Comparison of ENCODE assay signal across 1 cellular context in genomic region chr9:99819484-99820329, GRCh38.
TF ChIP-seq lines count a peak whose summit lies in the region.

No MANE protein-coding gene starts in this region.

TF ChIP-seq in K562, 482 proteins besides CTCF, POLR2A, EP300 and RAD21 (continued from another document):
- TF ChIP-seq ZNF277 (CRISPR knock-in tag; IDR thresholded peaks at IDR 0.05; ENCODE audit: borderline replicate concordance) (no peak), U2AF1 (optimal IDR thresholded peaks at IDR 0.05; ENCODE audit: low read depth, low read length) (peak; percentile 58), PKNOX1 (IDR thresholded peaks at IDR 0.05) (peak; percentile 96), ZNF644 (tag; IDR thresholded peaks at IDR 0.05; ENCODE audit: low read depth) (no peak), CBX2 (IDR thresholded peaks at IDR 0.05; ENCODE audit: insufficient read depth, low read length, poor library complexity, severe bottlenecking) (no peak), MEIS2 (IDR thresholded peaks at IDR 0.05; ENCODE audit: partially characterized antibody) (peak; percentile 63), MYBL2 (IDR thresholded peaks at IDR 0.05; ENCODE audit: low read depth) (peak; percentile 74), MYBL2 (CRISPR knock-in tag; IDR thresholded peaks at IDR 0.05; ENCODE audit: borderline replicate concordance) (no peak), ZNF146 (CRISPR knock-in tag; IDR thresholded peaks at IDR 0.05; ENCODE audit: unreplicated experiment) (no peak), JUN (IDR thresholded peaks at IDR 0.05; ENCODE audit: borderline replicate concordance, low read depth, low read length) (peak; percentile 54; the same call in 1 of the 2 replicates), JUN (CRISPR knock-in tag; IDR thresholded peaks at IDR 0.05; ENCODE audit: borderline replicate concordance) (no peak), NEUROD1 (IDR thresholded peaks at IDR 0.05; ENCODE audit: borderline replicate concordance, low read depth, low read length, partially characterized antibody) (peak; percentile 12), MNT (conservative IDR thresholded peaks at IDR 0.05) (peak; percentile 48 to 85), ZBTB40 (IDR thresholded peaks at IDR 0.05) (peak; percentile 81), ZBTB40 (CRISPR knock-in tag; IDR thresholded peaks at IDR 0.05) (no peak), GABPB1 (CRISPR knock-in tag; IDR thresholded peaks at IDR 0.05) (peak; percentile 89)
- TF ChIP-seq, protein P1, sequence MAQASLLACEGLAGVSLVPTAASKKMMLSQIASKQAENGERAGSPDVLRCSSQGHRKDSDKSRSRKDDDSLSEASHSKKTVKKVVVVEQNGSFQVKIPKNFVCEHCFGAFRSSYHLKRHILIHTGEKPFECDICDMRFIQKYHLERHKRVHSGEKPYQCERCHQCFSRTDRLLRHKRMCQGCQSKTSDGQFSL (CRISPR knock-in tag; IDR thresholded peaks at IDR 0.05), result peak; percentile 97
- TF ChIP-seq, protein P1 (tag; IDR thresholded peaks at IDR 0.05), result peak in 1 of 2 experiments; percentile 90; a peak in 2 of 4 replicates
- TF ChIP-seq, protein P2, sequence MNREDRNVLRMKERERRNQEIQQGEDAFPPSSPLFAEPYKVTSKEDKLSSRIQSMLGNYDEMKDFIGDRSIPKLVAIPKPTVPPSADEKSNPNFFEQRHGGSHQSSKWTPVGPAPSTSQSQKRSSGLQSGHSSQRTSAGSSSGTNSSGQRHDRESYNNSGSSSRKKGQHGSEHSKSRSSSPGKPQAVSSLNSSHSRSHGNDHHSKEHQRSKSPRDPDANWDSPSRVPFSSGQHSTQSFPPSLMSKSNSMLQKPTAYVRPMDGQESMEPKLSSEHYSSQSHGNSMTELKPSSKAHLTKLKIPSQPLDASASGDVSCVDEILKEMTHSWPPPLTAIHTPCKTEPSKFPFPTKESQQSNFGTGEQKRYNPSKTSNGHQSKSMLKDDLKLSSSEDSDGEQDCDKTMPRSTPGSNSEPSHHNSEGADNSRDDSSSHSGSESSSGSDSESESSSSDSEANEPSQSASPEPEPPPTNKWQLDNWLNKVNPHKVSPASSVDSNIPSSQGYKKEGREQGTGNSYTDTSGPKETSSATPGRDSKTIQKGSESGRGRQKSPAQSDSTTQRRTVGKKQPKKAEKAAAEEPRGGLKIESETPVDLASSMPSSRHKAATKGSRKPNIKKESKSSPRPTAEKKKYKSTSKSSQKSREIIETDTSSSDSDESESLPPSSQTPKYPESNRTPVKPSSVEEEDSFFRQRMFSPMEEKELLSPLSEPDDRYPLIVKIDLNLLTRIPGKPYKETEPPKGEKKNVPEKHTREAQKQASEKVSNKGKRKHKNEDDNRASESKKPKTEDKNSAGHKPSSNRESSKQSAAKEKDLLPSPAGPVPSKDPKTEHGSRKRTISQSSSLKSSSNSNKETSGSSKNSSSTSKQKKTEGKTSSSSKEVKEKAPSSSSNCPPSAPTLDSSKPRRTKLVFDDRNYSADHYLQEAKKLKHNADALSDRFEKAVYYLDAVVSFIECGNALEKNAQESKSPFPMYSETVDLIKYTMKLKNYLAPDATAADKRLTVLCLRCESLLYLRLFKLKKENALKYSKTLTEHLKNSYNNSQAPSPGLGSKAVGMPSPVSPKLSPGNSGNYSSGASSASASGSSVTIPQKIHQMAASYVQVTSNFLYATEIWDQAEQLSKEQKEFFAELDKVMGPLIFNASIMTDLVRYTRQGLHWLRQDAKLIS (CRISPR knock-in tag; IDR thresholded peaks at IDR 0.05), result peak; percentile 76; the same call in 1 of the 2 replicates
- TF ChIP-seq, protein P3, sequence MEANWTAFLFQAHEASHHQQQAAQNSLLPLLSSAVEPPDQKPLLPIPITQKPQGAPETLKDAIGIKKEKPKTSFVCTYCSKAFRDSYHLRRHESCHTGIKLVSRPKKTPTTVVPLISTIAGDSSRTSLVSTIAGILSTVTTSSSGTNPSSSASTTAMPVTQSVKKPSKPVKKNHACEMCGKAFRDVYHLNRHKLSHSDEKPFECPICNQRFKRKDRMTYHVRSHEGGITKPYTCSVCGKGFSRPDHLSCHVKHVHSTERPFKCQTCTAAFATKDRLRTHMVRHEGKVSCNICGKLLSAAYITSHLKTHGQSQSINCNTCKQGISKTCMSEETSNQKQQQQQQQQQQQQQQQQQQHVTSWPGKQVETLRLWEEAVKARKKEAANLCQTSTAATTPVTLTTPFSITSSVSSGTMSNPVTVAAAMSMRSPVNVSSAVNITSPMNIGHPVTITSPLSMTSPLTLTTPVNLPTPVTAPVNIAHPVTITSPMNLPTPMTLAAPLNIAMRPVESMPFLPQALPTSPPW (CRISPR knock-in tag; IDR thresholded peaks at IDR 0.05), result peak; percentile 97
